In the genomic region with DNA sequence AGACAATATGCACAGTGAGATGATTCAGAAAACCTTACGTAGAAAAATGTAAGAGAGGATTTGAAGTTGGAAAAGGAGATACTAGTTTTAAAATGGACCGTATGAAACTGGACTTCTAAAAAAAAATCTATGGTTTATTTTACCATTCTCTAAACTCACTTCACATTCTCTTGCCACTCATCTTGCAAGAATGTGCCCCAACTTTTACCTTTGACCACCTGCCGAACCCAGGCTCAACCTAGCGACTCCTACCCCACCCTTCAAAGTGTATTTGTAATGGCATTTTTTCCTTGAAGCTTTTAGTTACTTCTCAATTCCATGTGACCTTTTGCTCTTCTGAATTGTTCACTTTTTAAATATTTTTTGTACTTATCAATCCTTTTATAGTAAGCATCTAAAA, we compare ENCODE assay signal across 11 cellular contexts.
"Had no signal": no experiment of that assay in that cellular context is flagged by ENCODE, and none has a peak within 500 bp of the region (broad histone marks: within the 10 kb centered on the region; RNA-seq: fewer than 3 reads in every experiment).

No MANE protein-coding gene starts in this region.

- H3K4me3 ChIP-seq: heart left ventricle, lung, tibial artery, vagina had no signal

- H3K27me3 ChIP-seq: heart left ventricle, tibial artery, vagina had no signal

- H3K27ac ChIP-seq: vagina had no signal

- H3K27ac Mint-ChIP-seq: activated naive CD4-positive, alpha-beta T cell treated with anti-CD3 and anti-CD28 coated beads for 36 hours; activated T-helper 2 cell treated with anti-CD3 and anti-CD28 coated beads, Interferon-gamma antibody, Interleukin-2, Interleukin-4, amounts not matched to agents 10 μg/mL and 5 μg/mL and 100 μg/mL, durations not matched to agents 14 hours and 24 hours and 36 hours had no signal

- DNase-seq: activated CD4-positive, alpha-beta T cell treated with anti-CD3 and anti-CD28 coated beads, Interleukin-2, amount 50 U/mL, for 1 hour; activated naive CD4-positive, alpha-beta T cell treated with anti-CD3 and anti-CD28 coated beads for 36 hours; heart left ventricle; retina; stimulated activated CD4-positive, alpha-beta T cell treated with anti-CD3 and anti-CD28 coated beads, Interleukin-2, amount 100 ng/mL, for 48 hours; stimulated activated naive CD4-positive, alpha-beta T cell; tibial artery had no signal

- H3K36me3 ChIP-seq: heart left ventricle, tibial artery, vagina had no signal

- ATAC-seq: activated CD4-positive, CD25-positive, alpha-beta regulatory T cell treated with anti-CD3 and anti-CD28 coated beads, Interleukin-2, amount 50 U/mL, for 24 hours had no signal

- H3K9me3 Mint-ChIP-seq: activated naive CD4-positive, alpha-beta T cell treated with anti-CD3 and anti-CD28 coated beads for 36 hours; activated T-helper 2 cell treated with anti-CD3 and anti-CD28 coated beads, Interferon-gamma antibody, Interleukin-2, Interleukin-4, amounts not matched to agents 10 μg/mL and 5 μg/mL and 100 μg/mL, durations not matched to agents 14 hours and 24 hours and 36 hours had no signal

- H3K9me3 ChIP-seq: heart left ventricle, tibial artery, vagina had no signal

- H3K4me3 Mint-ChIP-seq: activated naive CD4-positive, alpha-beta T cell treated with anti-CD3 and anti-CD28 coated beads for 36 hours had no signal
